In genomic region chr18:59358611-59359575, GRCh38 we compare ENCODE assay signal across 8 cellular contexts. TPM values are rescaled to one million over a fixed set of nuclear protein-coding genes. Genes with fewer than 3 reads are reported as not detected.
DNase-seq lines count a peak whose midpoint lies in the region; ATAC-seq and TF ChIP-seq lines count a peak whose summit lies in the region.

Gene LMAN1 (minus strand): TSS chr18:59359265. CDS start chr18:59359244, 21 bp downstream.

- WGBS in upper lobe of left lung, 2 donors, result 0 to 1% methylated on average over 15 to 42 of the region's 78 CpGs

- no peaks in the 10 kb centered on the region for H3K27me3 ChIP-seq in upper lobe of left lung

- H3K4me3 ChIP-seq in upper lobe of left lung, result peak within 1 kb of the TSS; percentile 73 to 95 (median 90)

- peaks cover 5% of the 10 kb centered on the region for H3K27me3 Mint-ChIP-seq in T-helper 1 cell treated with Interleukin-12 subunit alpha and Interleukin-12 subunit beta and Interleukin-4 antibody, amounts not matched to agents 30 μg/mL and 1 μg/mL, for 36 hours (ENCODE audit: low read depth)

- peak within 1 kb of the TSS; percentile 86 to 95 (median 92) for H3K27ac ChIP-seq in upper lobe of left lung

- H3K36me3 Mint-ChIP-seq in T-helper 1 cell treated with Interleukin-12 subunit alpha and Interleukin-12 subunit beta and Interleukin-4 antibody, amounts not matched to agents 30 μg/mL and 1 μg/mL, for 36 hours (ENCODE audit: low read depth), result peaks cover 13% of the 10 kb centered on the region

- H3K4me1 ChIP-seq in upper lobe of left lung, result peaks cover 11 to 23% (median 17%) of the 10 kb centered on the region in 4 donors

- TF ChIP-seq CTCF in upper lobe of left lung (IDR thresholded peaks at IDR 0.05), result no peak

- TF ChIP-seq EP300 in upper lobe of left lung (IDR thresholded peaks at IDR 0.05), result no peak

- peak within 1 kb of the TSS; percentile 95 for H3K4me3 Mint-ChIP-seq in T-helper 1 cell treated with Interleukin-12 subunit alpha and Interleukin-12 subunit beta and Interleukin-4 antibody, amounts not matched to agents 30 μg/mL and 1 μg/mL, for 36 hours

- intact Hi-C loops in left cardiac atrium (cut with DNase I) (no loop called here), posterior vena cava (cut with DNase I) (no loop called here)

- ATAC-seq in GM18499 (IDR thresholded peaks at IDR 0.05; ENCODE audit: insufficient read depth, unreplicated experiment), result peak; percentile 79
- ATAC-seq in HG02938 (IDR thresholded peaks at IDR 0.05; ENCODE audit: unreplicated experiment), result peak; percentile 91
- ATAC-seq in left cardiac atrium, result peak; percentile 100
- ATAC-seq in upper lobe of left lung (ENCODE audit: low FRiP score in 2 of 2), result peak; percentile 99 to 100

- peaks cover 25% of the 10 kb centered on the region for H3K4me1 Mint-ChIP-seq in T-helper 1 cell treated with Interleukin-12 subunit alpha and Interleukin-12 subunit beta and Interleukin-4 antibody, amounts not matched to agents 30 μg/mL and 1 μg/mL, for 36 hours (ENCODE audit: low read depth)

- H3K9me3 Mint-ChIP-seq in T-helper 1 cell treated with Interleukin-12 subunit alpha and Interleukin-12 subunit beta and Interleukin-4 antibody, amounts not matched to agents 30 μg/mL and 1 μg/mL, for 36 hours, result no peaks in the 10 kb centered on the region

- peak within 1 kb of the TSS; percentile 98 for H3K27ac Mint-ChIP-seq in T-helper 1 cell treated with Interleukin-12 subunit alpha and Interleukin-12 subunit beta and Interleukin-4 antibody, amounts not matched to agents 30 μg/mL and 1 μg/mL, for 36 hours

- peak; percentile 79 for DNase-seq in NCI-H1694 treated with DMSO at 0.1 percent for 48 hours (lab: John Stamatoyannopoulos, UW)
- peak; percentile 89 for DNase-seq in amniotic stem cell (lab: John Stamatoyannopoulos, UW)
- DNase-seq in left cardiac atrium, result peak; percentile 98
- DNase-seq in posterior vena cava (ENCODE audit: low spot score), result peak; percentile 98
- DNase-seq in upper lobe of left lung, result peak; percentile 97 to 99

- TF ChIP-seq POLR2A in upper lobe of left lung (IDR thresholded peaks at IDR 0.05), result peak in 2 of 4 donors; percentile 19 to 65

- peaks cover 0 to 20% (median 7%) of the 10 kb centered on the region in 4 donors for H3K36me3 ChIP-seq in upper lobe of left lung

- no peaks in the 10 kb centered on the region for H3K9me3 ChIP-seq in upper lobe of left lung

RNA-seq across cellular contexts. Expression of gene LMAN1, which starts in this region (rescaled TPM):
- total RNA-seq in left cardiac atrium (10 to 100 TPM; 58.2 to 80.1 TPM), posterior vena cava (10 to 100 TPM; 57.8 to 58.8 TPM), upper lobe of left lung (100 to 1,000 TPM in 1 of 6 donors, 10 to 100 TPM in 5; 47.5 to 159 (median 60.7) TPM)

Comparison
In these comparisons a context has a peak if more than half of its experiments do, and no peak if none do; other contexts are left out.
1. Peak in every context shown above with its lines: DNase-seq, ATAC-seq, H3K4me3 ChIP-seq and H3K27ac ChIP-seq.